In genomic region chr16:85126731-85127662, GRCh38 we compare ENCODE assay signal across 8 cellular contexts. TPM values are rescaled to one million over a fixed set of nuclear protein-coding genes. Genes with fewer than 3 reads are reported as not detected.
DNase-seq lines count a peak whose midpoint lies in the region; ATAC-seq and TF ChIP-seq lines count a peak whose summit lies in the region.

No MANE protein-coding gene starts in this region.

- intact Hi-C loops in heart right ventricle (cut with DNase I), result loop anchor here in 3 of 10 donors (5.0 to 10.0 kb wide), 3 partner anchors 40 to 105 kb away; no protein-coding TSS in a partner anchor
- intact Hi-C loops in left ventricle myocardium inferior (cut with micrococcal nuclease), result no loop called here
- intact Hi-C loops in activated T-helper 1 cell treated with anti-CD3 and anti-CD28 coated beads, Interleukin-12 subunit alpha, Interleukin-12 subunit beta, Interleukin-2, Interleukin-4 antibody, amounts not matched to agents 30 ng/mL and 10 ng/mL and 1 ng/mL, durations not matched to agents 14 hours and 24 hours and 36 hours (cut with micrococcal nuclease), result loop anchor here (1.0 to 5.0 kb wide), 2 partner anchors 12 to 180 kb away; no protein-coding TSS in a partner anchor

- no peaks in the 10 kb centered on the region for H3K9me3 Mint-ChIP-seq in activated T-helper 1 cell treated with anti-CD3 and anti-CD28 coated beads, Interleukin-12 subunit alpha, Interleukin-12 subunit beta, Interleukin-2, Interleukin-4 antibody, amounts not matched to agents 30 ng/mL and 10 ng/mL and 1 ng/mL, durations not matched to agents 14 hours and 24 hours and 36 hours

- H3K4me1 Mint-ChIP-seq in activated T-helper 1 cell treated with anti-CD3 and anti-CD28 coated beads, Interleukin-12 subunit alpha, Interleukin-12 subunit beta, Interleukin-2, Interleukin-4 antibody, amounts not matched to agents 30 ng/mL and 10 ng/mL and 1 ng/mL, durations not matched to agents 14 hours and 24 hours and 36 hours (ENCODE audit: low read depth), result peaks cover 11% of the 10 kb centered on the region

- no peaks in the 10 kb centered on the region for H3K9me3 ChIP-seq in heart right ventricle
- no peaks in the 10 kb centered on the region for H3K9me3 ChIP-seq in left ventricle myocardium inferior (replicated peaks)

- peak overlapping the region in 6 of 10 donors; percentile 46 to 86 (median 61) for H3K27ac ChIP-seq in heart right ventricle
- no peak overlapping the region for H3K27ac ChIP-seq in left ventricle myocardium inferior (replicated peaks)

- no peaks in the 10 kb centered on the region for H3K27me3 Mint-ChIP-seq in activated T-helper 1 cell treated with anti-CD3 and anti-CD28 coated beads, Interleukin-12 subunit alpha, Interleukin-12 subunit beta, Interleukin-2, Interleukin-4 antibody, amounts not matched to agents 30 ng/mL and 10 ng/mL and 1 ng/mL, durations not matched to agents 14 hours and 24 hours and 36 hours (ENCODE audit: insufficient read depth)

- no peak overlapping the region for H3K4me3 Mint-ChIP-seq in activated T-helper 1 cell treated with anti-CD3 and anti-CD28 coated beads, Interleukin-12 subunit alpha, Interleukin-12 subunit beta, Interleukin-2, Interleukin-4 antibody, amounts not matched to agents 30 ng/mL and 10 ng/mL and 1 ng/mL, durations not matched to agents 14 hours and 24 hours and 36 hours

- H3K27me3 ChIP-seq in heart right ventricle (no peaks in the 10 kb centered on the region), left ventricle myocardium inferior (ENCODE audit: low read depth) (no peaks in the 10 kb centered on the region)

- no peaks in the 10 kb centered on the region for H3K36me3 Mint-ChIP-seq in activated T-helper 1 cell treated with anti-CD3 and anti-CD28 coated beads, Interleukin-12 subunit alpha, Interleukin-12 subunit beta, Interleukin-2, Interleukin-4 antibody, amounts not matched to agents 30 ng/mL and 10 ng/mL and 1 ng/mL, durations not matched to agents 14 hours and 24 hours and 36 hours (ENCODE audit: low read depth)

- TF ChIP-seq CTCF in heart right ventricle (IDR thresholded peaks at IDR 0.05) (no peak), left ventricle myocardium inferior (IDR thresholded peaks at IDR 0.05; ENCODE audit: borderline replicate concordance) (no peak)

- 37 to 42% methylated on average over 22 of the region's 22 CpGs for WGBS in heart right ventricle, 2 donors

- H3K27ac Mint-ChIP-seq in activated T-helper 1 cell treated with anti-CD3 and anti-CD28 coated beads, Interleukin-12 subunit alpha, Interleukin-12 subunit beta, Interleukin-2, Interleukin-4 antibody, amounts not matched to agents 30 ng/mL and 10 ng/mL and 1 ng/mL, durations not matched to agents 14 hours and 24 hours and 36 hours, result peak overlapping the region; percentile 63

- H3K4me3 ChIP-seq in heart right ventricle, result no peak overlapping the region
- no peak overlapping the region for H3K4me3 ChIP-seq in left ventricle myocardium inferior

- ATAC-seq in heart right ventricle (peak in 6 of 8 donors; percentile 16 to 44 (median 28)), GM19395 (IDR thresholded peaks at IDR 0.05; ENCODE audit: unreplicated experiment) (no peak), HG03378 (IDR thresholded peaks at IDR 0.05; ENCODE audit: unreplicated experiment) (no peak), GM19328 (IDR thresholded peaks at IDR 0.05; ENCODE audit: unreplicated experiment) (no peak)

- DNase-seq in heart right ventricle (no peak), left ventricle myocardium inferior (no peak), iPS-NIHi11 (ENCODE audit: low spot score) (peak; percentile 86)
- no peak for DNase-seq in activated T-helper 1 cell treated with anti-CD3 and anti-CD28 coated beads, Interleukin-12 subunit alpha, Interleukin-12 subunit beta, Interleukin-2, Interleukin-4 antibody, amounts not matched to agents 30 ng/mL and 10 ng/mL and 1 ng/mL, durations not matched to agents 14 hours and 24 hours and 36 hours (ENCODE audit: low spot score)
- peak; percentile 28 for DNase-seq in stimulated activated CD8-positive, alpha-beta memory T cell treated with anti-CD3 and anti-CD28 coated beads, Interleukin-4, amount 100 ng/mL, for 24 hours (ENCODE audit: low read depth)

- H3K4me1 ChIP-seq in heart right ventricle, result peaks cover 28 to 68% (median 54%) of the 10 kb centered on the region in 9 donors
- H3K4me1 ChIP-seq in left ventricle myocardium inferior, result peaks cover 65% of the 10 kb centered on the region

- H3K36me3 ChIP-seq in heart right ventricle, result no peaks in the 10 kb centered on the region
- no peaks in the 10 kb centered on the region for H3K36me3 ChIP-seq in left ventricle myocardium inferior

RNA-seq across cellular contexts. Expression of gene CIBAR2, which starts 14.7 kb away (rescaled TPM):
- total RNA-seq in heart right ventricle (not detected), left ventricle myocardium inferior (not detected)
- not detected for polyA plus RNA-seq in heart right ventricle
- not detected in 2 replicates for total RNA-seq in activated T-helper 1 cell treated with anti-CD3 and anti-CD28 coated beads, Interleukin-12 subunit alpha, Interleukin-12 subunit beta, Interleukin-2, Interleukin-4 antibody, amounts not matched to agents 30 ng/mL and 10 ng/mL and 1 ng/mL, durations not matched to agents 14 hours and 24 hours and 36 hours

Comparison
In these comparisons a context has a peak if more than half of its experiments do, and no peak if none do; other contexts are left out.
1. ATAC-seq: peak in heart right ventricle (6 of 8); none in GM19395 (single experiment), HG03378 (single experiment) and GM19328 (single experiment).
2. DNase-seq: peak in iPS-NIHi11 (single experiment) and stimulated activated CD8-positive, alpha-beta memory T cell treated with anti-CD3 and anti-CD28 coated beads, Interleukin-4, amount 100 ng/mL, for 24 hours (single experiment); none in heart right ventricle (0 of 2), left ventricle myocardium inferior (single experiment) and activated T-helper 1 cell treated with anti-CD3 and anti-CD28 coated beads, Interleukin-12 subunit alpha, Interleukin-12 subunit beta, Interleukin-2, Interleukin-4 antibody, amounts not matched to agents 30 ng/mL and 10 ng/mL and 1 ng/mL, durations not matched to agents 14 hours and 24 hours and 36 hours (single experiment).